In the genomic region with DNA sequence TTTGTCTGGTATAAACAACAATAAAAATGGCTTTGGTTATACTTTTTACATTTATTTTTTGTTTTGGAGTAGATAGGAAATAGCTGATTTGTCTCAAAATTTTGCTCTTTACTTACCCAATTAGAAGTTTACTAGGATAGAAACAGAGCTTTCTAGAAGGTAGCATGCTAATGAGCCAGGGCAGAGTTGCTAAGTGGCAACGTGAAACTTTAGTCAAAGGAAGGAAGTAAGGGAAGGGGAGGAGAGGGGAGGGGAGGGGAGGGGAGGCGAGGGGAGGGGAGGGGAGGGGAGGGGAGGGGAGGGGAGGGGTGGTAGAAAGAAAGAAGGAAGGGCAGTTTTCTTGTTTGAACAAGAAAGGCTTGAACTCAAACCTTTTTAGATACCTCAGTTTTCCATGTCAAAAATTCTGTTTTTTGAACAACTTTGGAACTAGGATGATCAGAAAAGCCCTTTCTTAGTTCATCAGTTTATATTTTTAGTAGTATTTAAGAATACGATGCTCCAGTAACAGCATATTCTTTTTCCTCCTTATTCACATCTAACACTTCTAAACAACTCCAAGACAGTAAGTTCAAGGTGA, we compare ENCODE assay signal across 1 cellular context.
TF ChIP-seq lines count a peak whose summit lies in the region.

No MANE protein-coding gene starts in this region.

TF ChIP-seq in GM23338, 12 proteins besides CTCF, POLR2A, EP300 and RAD21 (continued from another document):
- TF ChIP-seq ZNF462 (CRISPR knock-in tag; IDR thresholded peaks at IDR 0.05) (no peak), REST (IDR thresholded peaks at IDR 0.05; ENCODE audit: unreplicated experiment) (no peak), NANOG (IDR thresholded peaks at IDR 0.05; ENCODE audit: borderline replicate concordance) (no peak), JUNB (IDR thresholded peaks at IDR 0.05; ENCODE audit: unreplicated experiment) (no peak), ZNF331 (CRISPR knock-in tag; IDR thresholded peaks at IDR 0.05; ENCODE audit: low read depth) (no peak)
